ENCODE assay signal across 20 cellular contexts in the genomic region with DNA sequence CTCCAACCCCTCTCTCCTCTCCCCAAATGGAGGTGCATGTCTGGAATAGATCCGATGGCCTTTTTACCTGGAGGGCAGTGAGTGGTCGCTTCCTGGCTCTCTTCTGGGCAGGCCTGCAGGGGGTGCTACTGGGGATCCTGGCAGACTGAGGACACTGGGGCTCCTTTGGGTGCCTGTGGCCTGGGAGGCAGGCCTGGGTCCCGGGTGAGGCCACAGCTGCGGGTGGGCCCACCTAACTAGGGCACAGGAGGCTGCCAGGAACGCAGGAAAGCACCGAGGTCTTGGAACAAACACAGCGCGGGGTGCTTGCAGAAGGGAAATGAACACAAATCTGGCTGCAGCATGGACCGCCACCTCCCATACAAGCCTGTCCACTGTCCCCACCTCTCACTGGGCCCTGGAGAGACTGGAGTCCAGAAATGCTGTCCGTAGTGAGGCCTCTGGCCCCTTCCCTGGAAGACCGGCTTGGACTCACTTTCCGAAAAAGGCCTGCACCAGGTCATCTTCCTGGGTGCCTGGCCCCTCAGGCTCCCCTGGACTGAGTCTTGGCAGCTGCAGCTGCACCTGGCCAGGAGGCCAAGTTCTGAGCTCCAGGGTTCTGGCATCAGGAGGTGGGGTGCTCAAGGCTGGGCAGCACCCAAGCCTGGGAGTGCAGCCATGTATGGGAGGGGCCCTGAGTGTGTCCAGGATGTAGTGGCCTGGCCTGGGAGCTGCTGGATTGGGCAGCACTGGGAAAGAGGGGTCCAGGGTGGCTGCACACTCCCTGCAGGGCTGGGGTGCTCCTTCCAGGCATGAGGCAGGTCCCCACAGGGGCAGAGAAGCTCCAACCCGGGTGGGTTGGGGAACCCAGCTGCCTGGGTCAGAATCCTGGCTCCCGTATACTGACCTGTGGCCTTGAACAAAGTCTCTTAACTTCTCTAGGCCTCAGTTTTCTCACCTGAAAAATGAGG.
DNase-seq lines count a peak whose midpoint lies in the region; ATAC-seq and TF ChIP-seq lines count a peak whose summit lies in the region.
"Had no signal": no experiment of that assay in that cellular context is flagged by ENCODE, and none has a peak within 500 bp of the region (broad histone marks: within the 10 kb centered on the region; RNA-seq: fewer than 3 reads in every experiment).

No MANE protein-coding gene starts in this region.

- no peaks in the 10 kb centered on the region for H3K4me1 ChIP-seq in DND-41 (ENCODE audit: insufficient read depth, low read length)
- H3K4me1 ChIP-seq in neuronal stem cell (ENCODE audit: control insufficient read depth in 2 of 2, insufficient read depth in 1 of 2, low read depth in 1 of 2, low read length in 2 of 2): peaks cover 0 to 1% of the 10 kb centered on the region in 2 donors
- H3K4me1 ChIP-seq: pancreas had no signal

- H2AFZ ChIP-seq in DND-41 (ENCODE audit: low read depth, low read length): no peak overlapping the region
- H2AFZ ChIP-seq in neuronal stem cell (ENCODE audit: low read length): no peak overlapping the region

- H4K91ac ChIP-seq in neuronal stem cell (ENCODE audit: low read depth, low read length, poor library complexity): no peak overlapping the region

- H4K20me1 ChIP-seq in DND-41 (ENCODE audit: insufficient read depth, low read length): no peaks in the 10 kb centered on the region

- H3K9me3 ChIP-seq in DND-41 (ENCODE audit: insufficient read depth, low read length, severe bottlenecking): no peaks in the 10 kb centered on the region
- peaks cover 0 to 3% of the 10 kb centered on the region in 2 donors for H3K9me3 ChIP-seq in neuronal stem cell (replicated peaks in 1 of 2; ENCODE audit: control insufficient read depth in 2 of 2, insufficient read depth in 1 of 2, low read depth in 1 of 2, low read length in 2 of 2)
- H3K9me3 ChIP-seq: left lung, pancreas had no signal

- peak overlapping the region; percentile 62 for H2BK5ac ChIP-seq in neuronal stem cell (ENCODE audit: low read length)

- H2BK12ac ChIP-seq in neuronal stem cell (ENCODE audit: low read length): no peak overlapping the region

- no peak overlapping the region for H3K4me2 ChIP-seq in DND-41 (ENCODE audit: insufficient read depth, low read length)
- no peak overlapping the region for H3K4me2 ChIP-seq in neuronal stem cell (ENCODE audit: insufficient read depth, low read length, poor library complexity, severe bottlenecking)

- WGBS in neuronal stem cell (ENCODE audit: extremely low coverage in 2 of 2, insufficient read length in 2 of 2, insufficient replicate concordance in 1 of 2), 2 donors: no CpG with 5 or more reads among the region's 14 CpGs

- no peaks in the 10 kb centered on the region for H3K9me3 Mint-ChIP-seq in activated naive CD4-positive, alpha-beta T cell treated with anti-CD3 and anti-CD28 coated beads for 36 hours
- no peaks in the 10 kb centered on the region for H3K9me3 Mint-ChIP-seq in activated CD4-positive, alpha-beta memory T cell treated with anti-CD3 and anti-CD28 coated beads, Interleukin-2, amount 10 ng/mL, durations not matched to agents 7 days and 5 days
- H3K9me3 Mint-ChIP-seq: activated CD8-positive, alpha-beta T cell treated with anti-CD3 and anti-CD28 coated beads for 36 hours; CD4-positive, CD25-positive, alpha-beta regulatory T cell; stimulated activated effector memory CD8-positive, alpha-beta T cell treated with anti-CD3 and anti-CD28 coated beads, Interleukin-12 subunit alpha, Interleukin-12 subunit beta, amount 100 ng/mL, for 72 hours had no signal

- H3K4me3 ChIP-seq in DND-41 (ENCODE audit: low read depth in 1 of 2, low read length in 2 of 2) (no peak overlapping the region), choroid plexus epithelial cell (ENCODE audit: low read depth, low read length) (no peak overlapping the region), neuronal stem cell (ENCODE audit: low read length in 2 of 2) (no peak overlapping the region)
- H3K4me3 ChIP-seq: left lung, pancreas had no signal

- peak overlapping the region; percentile 26 for H2AK5ac ChIP-seq in neuronal stem cell (ENCODE audit: low read depth, low read length)

- peaks cover 5% of the 10 kb centered on the region for H3K27me3 ChIP-seq in DND-41 (ENCODE audit: insufficient read depth, low read length, poor library complexity)
- H3K27me3 ChIP-seq in neuronal stem cell (ENCODE audit: control insufficient read depth in 3 of 3, insufficient read depth in 3 of 3, low read depth in 1 of 3, low read length in 3 of 3): peaks cover 0 to 5% (median 0%) of the 10 kb centered on the region in 3 experiments
- H3K27me3 ChIP-seq: left lung, pancreas had no signal

- H3K27ac ChIP-seq in DND-41 (ENCODE audit: low read length) (no peak overlapping the region), neuronal stem cell (replicated peaks; ENCODE audit: low read length) (no peak overlapping the region)
- H3K27ac ChIP-seq: left lung, pancreas had no signal

- no peaks in the 10 kb centered on the region for H3K4me1 Mint-ChIP-seq in activated naive CD4-positive, alpha-beta T cell treated with anti-CD3 and anti-CD28 coated beads for 36 hours (ENCODE audit: low read depth)
- H3K4me1 Mint-ChIP-seq in activated CD4-positive, alpha-beta memory T cell treated with anti-CD3 and anti-CD28 coated beads, Interleukin-2, amount 10 ng/mL, durations not matched to agents 7 days and 5 days: no peaks in the 10 kb centered on the region
- H3K4me1 Mint-ChIP-seq: stimulated activated effector memory CD8-positive, alpha-beta T cell treated with anti-CD3 and anti-CD28 coated beads, Interleukin-12 subunit alpha, Interleukin-12 subunit beta, amount 100 ng/mL, for 72 hours had no signal

- no peak for ATAC-seq in DND-41 (ENCODE audit: insufficient read depth, low read depth)
- ATAC-seq: activated CD8-positive, alpha-beta T cell treated with anti-CD3 and anti-CD28 coated beads for 36 hours; left lung; Panc1; pancreas had no signal

- H3K27ac Mint-ChIP-seq in activated naive CD4-positive, alpha-beta T cell treated with anti-CD3 and anti-CD28 coated beads for 36 hours: no peak overlapping the region
- no peak overlapping the region for H3K27ac Mint-ChIP-seq in activated CD4-positive, alpha-beta memory T cell treated with anti-CD3 and anti-CD28 coated beads, Interleukin-2, amount 10 ng/mL, durations not matched to agents 7 days and 5 days
- H3K27ac Mint-ChIP-seq: activated CD8-positive, alpha-beta T cell treated with anti-CD3 and anti-CD28 coated beads for 36 hours; CD4-positive, CD25-positive, alpha-beta regulatory T cell; stimulated activated effector memory CD8-positive, alpha-beta T cell treated with anti-CD3 and anti-CD28 coated beads, Interleukin-12 subunit alpha, Interleukin-12 subunit beta, amount 100 ng/mL, for 72 hours had no signal

- intact Hi-C loops in activated naive CD4-positive, alpha-beta T cell treated with anti-CD3 and anti-CD28 coated beads for 36 hours (cut with micrococcal nuclease): no loop called here

- no peak overlapping the region for H3K4me3 Mint-ChIP-seq in activated naive CD4-positive, alpha-beta T cell treated with anti-CD3 and anti-CD28 coated beads for 36 hours
- no peak overlapping the region for H3K4me3 Mint-ChIP-seq in activated CD4-positive, alpha-beta memory T cell treated with anti-CD3 and anti-CD28 coated beads, Interleukin-2, amount 10 ng/mL, durations not matched to agents 7 days and 5 days
- H3K4me3 Mint-ChIP-seq: activated CD8-positive, alpha-beta T cell treated with anti-CD3 and anti-CD28 coated beads for 36 hours; CD4-positive, CD25-positive, alpha-beta regulatory T cell; stimulated activated effector memory CD8-positive, alpha-beta T cell treated with anti-CD3 and anti-CD28 coated beads, Interleukin-12 subunit alpha, Interleukin-12 subunit beta, amount 100 ng/mL, for 72 hours had no signal

- no peak overlapping the region for H2BK120ac ChIP-seq in neuronal stem cell (ENCODE audit: low read depth, low read length)

- TF ChIP-seq CTCF in DND-41 (IDR thresholded peaks at IDR 0.05; ENCODE audit: borderline replicate concordance, extremely low read depth, low read length, poor library complexity, severe bottlenecking) (peak; percentile 20), choroid plexus epithelial cell (conservative IDR thresholded peaks at IDR 0.05; ENCODE audit: low read depth, low read length) (peak; percentile 39)

- H3K18ac ChIP-seq in neuronal stem cell (ENCODE audit: low read length): peak overlapping the region; percentile 44

- CTCF ChIA-PET in HEK293T (lab: Yijun Ruan, JAX): no interaction called here
- CTCF ChIA-PET in activated naive CD4-positive, alpha-beta T cell treated with anti-CD3 and anti-CD28 coated beads for 36 hours (lab: Charles Lee): no interaction called here
- CTCF ChIA-PET in activated CD4-positive, alpha-beta memory T cell treated with anti-CD3 and anti-CD28 coated beads, Interleukin-2, amount 10 ng/mL, durations not matched to agents 7 days and 5 days (lab: Charles Lee): interaction anchor here (0.7 kb wide), 1 partner anchor 121 kb away, joined by 3 read pairs; no protein-coding TSS in a partner anchor

- peak overlapping the region; percentile 50 for H3K14ac ChIP-seq in neuronal stem cell (ENCODE audit: low read length)

- peak overlapping the region; percentile 9 for H3K23ac ChIP-seq in neuronal stem cell (ENCODE audit: low read depth, low read length, poor library complexity)

- H3K36me3 ChIP-seq in DND-41 (ENCODE audit: insufficient read depth, low read length) (no peaks in the 10 kb centered on the region), neuronal stem cell (replicated peaks in 1 of 2; ENCODE audit: control insufficient read depth in 2 of 2, insufficient read depth in 2 of 2, low read length in 2 of 2) (no peaks in the 10 kb centered on the region)
- H3K36me3 ChIP-seq: left lung, pancreas had no signal

- H3K27me3 Mint-ChIP-seq in activated naive CD4-positive, alpha-beta T cell treated with anti-CD3 and anti-CD28 coated beads for 36 hours (ENCODE audit: low read depth): no peaks in the 10 kb centered on the region
- H3K27me3 Mint-ChIP-seq in activated CD4-positive, alpha-beta memory T cell treated with anti-CD3 and anti-CD28 coated beads, Interleukin-2, amount 10 ng/mL, durations not matched to agents 7 days and 5 days: no peaks in the 10 kb centered on the region
- H3K27me3 Mint-ChIP-seq: activated CD8-positive, alpha-beta T cell treated with anti-CD3 and anti-CD28 coated beads for 36 hours had no signal

- H4K8ac ChIP-seq in neuronal stem cell (ENCODE audit: low read depth, low read length): no peak overlapping the region

- H2BK15ac ChIP-seq in neuronal stem cell (ENCODE audit: low read length): no peak overlapping the region

- no peak for DNase-seq in DND-41
- peak; percentile 27 for DNase-seq in HEK293T (ENCODE audit: extremely low spot score)
- DNase-seq in choroid plexus epithelial cell (ENCODE audit: low read depth): no peak
- DNase-seq in neuronal stem cell (ENCODE audit: low spot score): no peak
- DNase-seq in activated naive CD4-positive, alpha-beta T cell treated with anti-CD3 and anti-CD28 coated beads for 36 hours: no peak
- no peak for DNase-seq in activated CD4-positive, alpha-beta memory T cell treated with anti-CD3 and anti-CD28 coated beads, Interleukin-2, amount 10 ng/mL, durations not matched to agents 7 days and 5 days
- DNase-seq in NCI-H446 (lab: John Stamatoyannopoulos, UW): no peak
- DNase-seq: activated CD8-positive, alpha-beta T cell treated with anti-CD3 and anti-CD28 coated beads for 36 hours; amniotic stem cell; CD4-positive, CD25-positive, alpha-beta regulatory T cell; cerebellar nuclear complex; foreskin melanocyte; MM.1S; NCI-H2081; NCI-H526; trophoblast cell had no signal

- H3K9ac ChIP-seq in DND-41 (ENCODE audit: low read depth, low read length): no peak overlapping the region
- no peak overlapping the region for H3K9ac ChIP-seq in neuronal stem cell (ENCODE audit: low read depth, low read length, poor library complexity)

- no peaks in the 10 kb centered on the region for H3K79me2 ChIP-seq in DND-41 (ENCODE audit: insufficient read depth, low read length)

- no peaks in the 10 kb centered on the region for H3K36me3 Mint-ChIP-seq in activated naive CD4-positive, alpha-beta T cell treated with anti-CD3 and anti-CD28 coated beads for 36 hours (ENCODE audit: low read depth)
- no peaks in the 10 kb centered on the region for H3K36me3 Mint-ChIP-seq in activated CD4-positive, alpha-beta memory T cell treated with anti-CD3 and anti-CD28 coated beads, Interleukin-2, amount 10 ng/mL, durations not matched to agents 7 days and 5 days (ENCODE audit: low read depth)
- H3K36me3 Mint-ChIP-seq: CD4-positive, CD25-positive, alpha-beta regulatory T cell; stimulated activated effector memory CD8-positive, alpha-beta T cell treated with anti-CD3 and anti-CD28 coated beads, Interleukin-12 subunit alpha, Interleukin-12 subunit beta, amount 100 ng/mL, for 72 hours had no signal

- no peak overlapping the region for H3K4ac ChIP-seq in neuronal stem cell (ENCODE audit: low read length)

- H3K79me1 ChIP-seq in neuronal stem cell (ENCODE audit: low read depth, low read length): no peaks in the 10 kb centered on the region

- POLR2A ChIA-PET in HEK293T (lab: Yijun Ruan, JAX): no interaction called here
- POLR2A ChIA-PET in activated CD4-positive, alpha-beta memory T cell treated with anti-CD3 and anti-CD28 coated beads, Interleukin-2, amount 10 ng/mL, durations not matched to agents 7 days and 5 days (lab: Charles Lee): no interaction called here
